In genomic region chr14:60488175-60488574, GRCh38 we compare ENCODE assay signal across 17 cellular contexts. TPM values are rescaled to one million over a fixed set of nuclear protein-coding genes. Genes with fewer than 3 reads are reported as not detected.
DNase-seq lines count a peak whose midpoint lies in the region; ATAC-seq, FAIRE-seq and TF ChIP-seq lines count a peak whose summit lies in the region.
"Had no signal": no experiment of that assay in that cellular context is flagged by ENCODE, and none has a peak within 500 bp of the region (broad histone marks: within the 10 kb centered on the region; RNA-seq: fewer than 3 reads in every experiment).

No MANE protein-coding gene starts in this region.

- TF ChIP-seq CTCF in K562 (IDR thresholded peaks at IDR 0.05 in 2 of 3, conservative IDR thresholded peaks at IDR 0.05 in 1 of 3; ENCODE audit: insufficient read depth in 2 of 3, low read depth in 1 of 3, low read length in 3 of 3) (peak in 1 of 3 experiments; percentile 53; a peak in 2 of 6 replicates), retinal pigment epithelial cell (conservative IDR thresholded peaks at IDR 0.05; ENCODE audit: low read depth, low read length) (peak; percentile 25), suprapubic skin (IDR thresholded peaks at IDR 0.05) (no peak), prostate gland (IDR thresholded peaks at IDR 0.05) (peak in 1 of 4 experiments; percentile 12)

- in situ Hi-C loops in K562 (cut with MboI), result no loop called here

- DNase-seq in NCI-H526 (lab: John Stamatoyannopoulos, UW) (peak; percentile 3 to 13), NCI-H526 treated with DMSO at 0.1 percent for 48 hours (lab: John Stamatoyannopoulos, UW) (no peak), NCI-H1694 treated with DMSO at 0.1 percent for 48 hours (lab: John Stamatoyannopoulos, UW) (peak; percentile 28), K562 (ENCODE audit: extremely low read depth in 1 of 4, low spot score in 3 of 4) (no peak), retinal pigment epithelial cell (ENCODE audit: low read depth) (no peak), suprapubic skin (ENCODE audit: low spot score in 2 of 2) (no peak), prostate gland (ENCODE audit: low spot score) (no peak)
- no peak for DNase-seq in activated effector memory CD4-positive, alpha-beta T cell treated with Interleukin-2 at 50 U/mL for 16 hours
- DNase-seq: activated CD4-positive, CD25-positive, alpha-beta regulatory T cell; adrenal gland; cortex of kidney; foreskin fibroblast; midbrain; NCI-H226; psoas muscle; uterus had no signal

- H2AFZ ChIP-seq in K562 (ENCODE audit: low read depth, low read length), result no peak overlapping the region

- no peak overlapping the region for H3K27ac ChIP-seq in K562 (ENCODE audit: extremely low read depth, low read depth, low read length)
- H3K27ac ChIP-seq in suprapubic skin, result no peak overlapping the region
- no peak overlapping the region for H3K27ac ChIP-seq in prostate gland
- H3K27ac ChIP-seq: adrenal gland, psoas muscle, SJCRH30, uterus had no signal

- H3K4me2 ChIP-seq in K562 (ENCODE audit: insufficient read depth, low read length), result no peak overlapping the region

- no TSS peak for BruUV-seq in K562 (replicated peaks; lab: Mats Ljungman, UMichigan)

- no peak overlapping the region for H3K4me3 ChIP-seq in K562
- no peak overlapping the region for H3K4me3 ChIP-seq in retinal pigment epithelial cell (ENCODE audit: low read length)
- no peak overlapping the region for H3K4me3 ChIP-seq in suprapubic skin
- no peak overlapping the region for H3K4me3 ChIP-seq in prostate gland
- H3K4me3 ChIP-seq: adrenal gland, psoas muscle, SJCRH30, uterus had no signal

- H3K4me1 ChIP-seq in K562 (replicated peaks in 1 of 2; ENCODE audit: control insufficient read depth in 2 of 2, insufficient read depth in 2 of 2, low read length in 2 of 2) (peaks cover 0 to 7% of the 10 kb centered on the region in 2 experiments; a peak in 3 of 5 replicates), suprapubic skin (peaks cover 7% of the 10 kb centered on the region), prostate gland (replicated peaks) (no peaks in the 10 kb centered on the region)
- H3K4me1 ChIP-seq: adrenal gland, SJCRH30, uterus had no signal

- H3K36me3 ChIP-seq in K562 (ENCODE audit: control insufficient read depth, insufficient read depth, low read length), result no peaks in the 10 kb centered on the region
- H3K36me3 ChIP-seq in suprapubic skin, result no peaks in the 10 kb centered on the region
- H3K36me3 ChIP-seq in prostate gland, result no peaks in the 10 kb centered on the region
- H3K36me3 ChIP-seq: adrenal gland, SJCRH30, uterus had no signal

- no peaks in the 10 kb centered on the region for H3K27me3 ChIP-seq in K562 (ENCODE audit: control insufficient read depth in 2 of 2, insufficient read depth in 2 of 2, low read length in 2 of 2)
- peaks cover 56% of the 10 kb centered on the region for H3K27me3 ChIP-seq in suprapubic skin
- no peaks in the 10 kb centered on the region for H3K27me3 ChIP-seq in prostate gland (replicated peaks; ENCODE audit: insufficient read depth)
- H3K27me3 ChIP-seq: SJCRH30 had no signal

- H4K20me1 ChIP-seq in K562 (replicated peaks; ENCODE audit: control insufficient read depth, insufficient read depth, low read length), result no peaks in the 10 kb centered on the region

- H3K9ac ChIP-seq in K562 (ENCODE audit: insufficient read depth in 1 of 2, low read depth in 2 of 2, low read length in 2 of 2), result no peak overlapping the region

- peak; percentile 20 to 51; a peak in 3 of 4 replicates for TF ChIP-seq RAD21 in K562 (CRISPR knock-in tag; conservative IDR thresholded peaks at IDR 0.05 in 1 of 2, IDR thresholded peaks at IDR 0.05 in 1 of 2)

- no peaks in the 10 kb centered on the region for H3K79me2 ChIP-seq in K562 (ENCODE audit: control insufficient read depth, insufficient read depth, low read length)

- no peak for TF ChIP-seq EP300 in K562 (IDR thresholded peaks at IDR 0.05; ENCODE audit: low read length)
- TF ChIP-seq EP300 in suprapubic skin (IDR thresholded peaks at IDR 0.05), result no peak

- TF ChIP-seq POLR2A in K562 (conservative IDR thresholded peaks at IDR 0.05), result no peak
- no peak for TF ChIP-seq POLR2A in suprapubic skin (IDR thresholded peaks at IDR 0.05)
- no peak for TF ChIP-seq POLR2A in prostate gland (IDR thresholded peaks at IDR 0.05)

- CTCF ChIA-PET in K562 (lab: Yijun Ruan, JAX; ENCODE audit: low intra/inter-chr PET ratio), result interaction anchor here (0.6 to 1.2 kb wide), 2 partner anchors 137 to 157 kb away, joined by 3 to 4 read pairs; no protein-coding TSS in a partner anchor

- H3K9me3 ChIP-seq in K562 (replicated peaks; ENCODE audit: control insufficient read depth, insufficient read depth, low read depth, low read length) (peaks cover 1% of the 10 kb centered on the region; the same call in 1 of the 2 replicates), suprapubic skin (no peaks in the 10 kb centered on the region), prostate gland (no peaks in the 10 kb centered on the region)
- H3K9me3 ChIP-seq: adrenal gland, psoas muscle, SJCRH30, uterus had no signal

- H3K9me1 ChIP-seq in K562 (ENCODE audit: control insufficient read depth, insufficient read depth, low read length), result no peaks in the 10 kb centered on the region

- intact Hi-C loops in K562 (cut with micrococcal nuclease) (loop anchor here (5.0 to 10.0 kb wide), 3 partner anchors 156 to 291 kb away; no protein-coding TSS in a partner anchor), prostate gland (cut with DNase I) (no loop called here)

- POLR2A ChIA-PET in K562 (lab: Yijun Ruan, JAX), result no interaction called here

- no peak for ATAC-seq in K562
- ATAC-seq: psoas muscle had no signal

- no peak for FAIRE-seq in K562 (lab: Jason Lieb, UNC)

TF ChIP-seq in K562, 482 proteins besides CTCF, POLR2A, EP300 and RAD21 (continues in another document):
- no peak for TF ChIP-seq RBM15 (IDR thresholded peaks at IDR 0.05; ENCODE audit: insufficient read depth, low read length)
- no peak for TF ChIP-seq ZBTB26 (CRISPR knock-in tag; IDR thresholded peaks at IDR 0.05)
- no peak for TF ChIP-seq PTTG1 (tag; IDR thresholded peaks at IDR 0.05; ENCODE audit: low read depth)

RNA-seq across cellular contexts. Expression of gene C14orf39, which starts 2.3 kb away (rescaled TPM):
- total RNA-seq in K562 (2011; cell fraction: chromatin; rRNA removed; ENCODE audit: low replicate concordance), result 0.12 and 1.4 TPM in 2 replicates
- 0.17 TPM in 1 of 2 replicates, not detected in the other for total RNA-seq in K562 (2011; cell fraction: nucleolus; rRNA removed)
- total RNA-seq in K562 (2011; cell fraction: nucleoplasm; rRNA removed), result 0.23 TPM in 1 of 2 replicates, not detected in the other
- total RNA-seq in K562 (2014; rRNA removed) (0.54 and 1.3 TPM in 2 replicates), K562 (2014; rRNA removed; fragmentation: Illumina TruSeq; extraction: Trizol) (1.1 and 1.9 TPM in 2 replicates), K562 (2015; rRNA removed; fragmentation: Illumina TruSeq; extraction: Trizol) (0.90 and 1.7 TPM in 2 replicates), K562 (2021) (0.58 and 0.82 TPM in 2 replicates), suprapubic skin (not detected), prostate gland (1 to 10 TPM in 1 of 2 donors, under 1 TPM in 1; 0.41 to 4.7 TPM)
- polyA plus RNA-seq in K562 (2011; rRNA removed) (0.15 and 1.0 TPM in 2 replicates), K562 (2014; fragmentation: Illumina TruSeq; extraction: Trizol) (2.0 and 2.1 TPM in 2 replicates), K562 (2014; fragmentation: Nextera tagmentation; extraction: Ambion mirVana) (1 to 10 TPM; 1.2 to 1.4 TPM), K562 (2014; rRNA removed) (1.7 and 6.7 TPM in 2 replicates)
- 0.10 TPM in 1 of 2 replicates, not detected in the other for polyA plus RNA-seq in K562 (2011; cell fraction: cytosol; rRNA removed)
- 0.09 and 0.13 TPM in 2 replicates for polyA plus RNA-seq in K562 (2011; cell fraction: nucleus; rRNA removed)
- polyA plus RNA-seq in K562 (2012), result 0.70 and 1.4 TPM in 2 replicates
- polyA minus RNA-seq in K562 (2011; rRNA and poly(A)+ RNA removed), result 0.57 and 0.70 TPM in 2 replicates
- not detected in 2 replicates for polyA minus RNA-seq in K562 (2011; cell fraction: cytosol; rRNA and poly(A)+ RNA removed)
- polyA minus RNA-seq in K562 (2011; cell fraction: nucleus; rRNA and poly(A)+ RNA removed), result 0.44 and 0.54 TPM in 2 replicates

RNA-seq across cellular contexts. Expression of gene SIX6, which starts 20.8 kb away (rescaled TPM):
- total RNA-seq in K562 (2011; cell fraction: chromatin; rRNA removed; ENCODE audit: low replicate concordance), result not detected in 2 replicates
- not detected in 2 replicates for total RNA-seq in K562 (2011; cell fraction: nucleolus; rRNA removed)
- total RNA-seq in K562 (2011; cell fraction: nucleoplasm; rRNA removed), result not detected in 2 replicates
- total RNA-seq in K562 (2014; rRNA removed) (not detected in 2 replicates), K562 (2014; rRNA removed; fragmentation: Illumina TruSeq; extraction: Trizol) (not detected in 2 replicates), K562 (2015; rRNA removed; fragmentation: Illumina TruSeq; extraction: Trizol) (not detected in 2 replicates), K562 (2021) (not detected in 2 replicates), suprapubic skin (not detected), prostate gland (under 1 TPM; 0.05 to 0.28 TPM)
- polyA plus RNA-seq in K562 (2011; rRNA removed) (not detected in 2 replicates), K562 (2014; fragmentation: Illumina TruSeq; extraction: Trizol) (not detected in 2 replicates), K562 (2014; fragmentation: Nextera tagmentation; extraction: Ambion mirVana) (not detected), K562 (2014; rRNA removed) (not detected in 2 replicates)
- polyA plus RNA-seq in K562 (2011; cell fraction: cytosol; rRNA removed), result not detected in 2 replicates
- polyA plus RNA-seq in K562 (2011; cell fraction: nucleus; rRNA removed), result not detected in 2 replicates
- polyA plus RNA-seq in K562 (2012), result not detected in 2 replicates
- polyA minus RNA-seq in K562 (2011; rRNA and poly(A)+ RNA removed), result not detected in 2 replicates
- not detected in 2 replicates for polyA minus RNA-seq in K562 (2011; cell fraction: cytosol; rRNA and poly(A)+ RNA removed)
- not detected in 2 replicates for polyA minus RNA-seq in K562 (2011; cell fraction: nucleus; rRNA and poly(A)+ RNA removed)
- total RNA-seq: adrenal gland, SJCRH30, uterus had no signal

Comparison
In these comparisons a context has a peak if more than half of its experiments do, and no peak if none do; other contexts are left out.
1. DNase-seq: peak in NCI-H526 (2 of 2) and NCI-H1694 treated with DMSO at 0.1 percent for 48 hours (single experiment); none in NCI-H526 treated with DMSO at 0.1 percent for 48 hours (single experiment), K562 (0 of 4), retinal pigment epithelial cell (single experiment), suprapubic skin (0 of 2), activated effector memory CD4-positive, alpha-beta T cell treated with Interleukin-2 at 50 U/mL for 16 hours (single experiment) and prostate gland (single experiment).